In the genomic region with DNA sequence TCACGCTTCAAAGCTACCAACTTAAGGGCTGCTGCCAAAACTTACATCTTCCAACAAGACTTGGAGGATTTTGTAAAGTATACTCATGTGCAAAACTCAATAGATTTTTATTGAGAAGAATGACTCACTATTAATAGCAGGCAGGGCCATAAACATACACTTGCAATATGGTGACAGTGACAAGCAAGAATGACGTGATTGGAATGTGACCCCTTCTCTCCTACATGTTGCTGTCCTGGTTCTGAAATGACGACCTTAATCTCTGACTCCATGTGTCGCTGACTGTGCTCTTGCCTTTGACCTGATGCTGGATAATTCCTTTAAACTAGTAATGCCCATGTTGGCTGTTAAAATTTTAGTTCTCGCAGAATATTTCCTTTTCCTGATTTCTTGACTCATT, we compare ENCODE assay signal across 1 cellular context.
A peak's percentile ranks its signal among the peaks of the same experiment; 100 is the strongest.
TF ChIP-seq lines count a peak whose summit lies in the region.

No MANE protein-coding gene starts in this region.

TF ChIP-seq in K562, 482 proteins besides CTCF, POLR2A, EP300 and RAD21 (continued from another document and continues in another):
- TF ChIP-seq ZZZ3 (IDR thresholded peaks at IDR 0.05) = no peak
- TF ChIP-seq CBFA2T3 (IDR thresholded peaks at IDR 0.05) = peak; percentile 22; the same call in 1 of the 2 replicates
- TF ChIP-seq, protein P1, sequence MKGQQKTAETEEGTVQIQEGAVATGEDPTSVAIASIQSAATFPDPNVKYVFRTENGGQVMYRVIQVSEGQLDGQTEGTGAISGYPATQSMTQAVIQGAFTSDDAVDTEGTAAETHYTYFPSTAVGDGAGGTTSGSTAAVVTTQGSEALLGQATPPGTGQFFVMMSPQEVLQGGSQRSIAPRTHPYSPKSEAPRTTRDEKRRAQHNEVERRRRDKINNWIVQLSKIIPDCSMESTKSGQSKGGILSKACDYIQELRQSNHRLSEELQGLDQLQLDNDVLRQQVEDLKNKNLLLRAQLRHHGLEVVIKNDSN (CRISPR knock-in tag; IDR thresholded peaks at IDR 0.05) = no peak
- no peak for TF ChIP-seq SETDB1 (IDR thresholded peaks at IDR 0.05; ENCODE audit: low read length)
- peak; percentile 27; the same call in 1 of the 2 replicates for TF ChIP-seq CREM (IDR thresholded peaks at IDR 0.05; ENCODE audit: low read depth)
- TF ChIP-seq, protein P2, sequence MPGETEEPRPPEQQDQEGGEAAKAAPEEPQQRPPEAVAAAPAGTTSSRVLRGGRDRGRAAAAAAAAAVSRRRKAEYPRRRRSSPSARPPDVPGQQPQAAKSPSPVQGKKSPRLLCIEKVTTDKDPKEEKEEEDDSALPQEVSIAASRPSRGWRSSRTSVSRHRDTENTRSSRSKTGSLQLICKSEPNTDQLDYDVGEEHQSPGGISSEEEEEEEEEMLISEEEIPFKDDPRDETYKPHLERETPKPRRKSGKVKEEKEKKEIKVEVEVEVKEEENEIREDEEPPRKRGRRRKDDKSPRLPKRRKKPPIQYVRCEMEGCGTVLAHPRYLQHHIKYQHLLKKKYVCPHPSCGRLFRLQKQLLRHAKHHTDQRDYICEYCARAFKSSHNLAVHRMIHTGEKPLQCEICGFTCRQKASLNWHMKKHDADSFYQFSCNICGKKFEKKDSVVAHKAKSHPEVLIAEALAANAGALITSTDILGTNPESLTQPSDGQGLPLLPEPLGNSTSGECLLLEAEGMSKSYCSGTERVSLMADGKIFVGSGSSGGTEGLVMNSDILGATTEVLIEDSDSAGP (CRISPR knock-in tag; IDR thresholded peaks at IDR 0.05) = no peak
- 0 out of 4 replicates have a peak, but pooled peaks of 1 of the 2 experiments have one; percentile 40 for TF ChIP-seq TEAD1 (CRISPR knock-in tag; IDR thresholded peaks at IDR 0.05)
- peak; percentile 24; the same call in 1 of the 2 replicates for TF ChIP-seq JUND (IDR thresholded peaks at IDR 0.05; ENCODE audit: borderline replicate concordance, low read depth, low read length)
- TF ChIP-seq JUND (tag; IDR thresholded peaks at IDR 0.05; ENCODE audit: borderline replicate concordance, low read depth, low read length) = peak; percentile 39; the same call in 1 of the 3 replicates
- TF ChIP-seq, protein P3, sequence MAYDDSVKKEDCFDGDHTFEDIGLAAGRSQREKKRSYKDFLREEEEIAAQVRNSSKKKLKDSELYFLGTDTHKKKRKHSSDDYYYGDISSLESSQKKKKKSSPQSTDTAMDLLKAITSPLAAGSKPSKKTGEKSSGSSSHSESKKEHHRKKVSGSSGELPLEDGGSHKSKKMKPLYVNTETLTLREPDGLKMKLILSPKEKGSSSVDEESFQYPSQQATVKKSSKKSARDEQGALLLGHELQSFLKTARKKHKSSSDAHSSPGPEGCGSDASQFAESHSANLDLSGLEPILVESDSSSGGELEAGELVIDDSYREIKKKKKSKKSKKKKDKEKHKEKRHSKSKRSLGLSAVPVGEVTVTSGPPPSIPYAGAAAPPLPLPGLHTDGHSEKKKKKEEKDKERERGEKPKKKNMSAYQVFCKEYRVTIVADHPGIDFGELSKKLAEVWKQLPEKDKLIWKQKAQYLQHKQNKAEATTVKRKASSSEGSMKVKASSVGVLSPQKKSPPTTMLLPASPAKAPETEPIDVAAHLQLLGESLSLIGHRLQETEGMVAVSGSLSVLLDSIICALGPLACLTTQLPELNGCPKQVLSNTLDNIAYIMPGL (CRISPR knock-in tag; IDR thresholded peaks at IDR 0.05) = no peak
- TF ChIP-seq, protein P4, sequence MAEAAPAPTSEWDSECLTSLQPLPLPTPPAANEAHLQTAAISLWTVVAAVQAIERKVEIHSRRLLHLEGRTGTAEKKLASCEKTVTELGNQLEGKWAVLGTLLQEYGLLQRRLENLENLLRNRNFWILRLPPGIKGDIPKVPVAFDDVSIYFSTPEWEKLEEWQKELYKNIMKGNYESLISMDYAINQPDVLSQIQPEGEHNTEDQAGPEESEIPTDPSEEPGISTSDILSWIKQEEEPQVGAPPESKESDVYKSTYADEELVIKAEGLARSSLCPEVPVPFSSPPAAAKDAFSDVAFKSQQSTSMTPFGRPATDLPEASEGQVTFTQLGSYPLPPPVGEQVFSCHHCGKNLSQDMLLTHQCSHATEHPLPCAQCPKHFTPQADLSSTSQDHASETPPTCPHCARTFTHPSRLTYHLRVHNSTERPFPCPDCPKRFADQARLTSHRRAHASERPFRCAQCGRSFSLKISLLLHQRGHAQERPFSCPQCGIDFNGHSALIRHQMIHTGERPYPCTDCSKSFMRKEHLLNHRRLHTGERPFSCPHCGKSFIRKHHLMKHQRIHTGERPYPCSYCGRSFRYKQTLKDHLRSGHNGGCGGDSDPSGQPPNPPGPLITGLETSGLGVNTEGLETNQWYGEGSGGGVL (CRISPR knock-in tag; IDR thresholded peaks at IDR 0.05) = no peak
- TF ChIP-seq THRAP3 (IDR thresholded peaks at IDR 0.05; ENCODE audit: borderline replicate concordance) = no peak
- TF ChIP-seq EZH2 (IDR thresholded peaks at IDR 0.05; ENCODE audit: borderline replicate concordance, low read depth, low read length) = no peak
- TF ChIP-seq SMC3 (conservative IDR thresholded peaks at IDR 0.05; ENCODE audit: insufficient read depth, low read depth, low read length) = no peak
- no peak for TF ChIP-seq ZNF644 (tag; IDR thresholded peaks at IDR 0.05; ENCODE audit: low read depth)
- no peak for TF ChIP-seq FOS (IDR thresholded peaks at IDR 0.05; ENCODE audit: extremely low read depth, insufficient read length)
- peak; percentile 50; the same call in 1 of the 2 replicates for TF ChIP-seq CEBPG (CRISPR knock-in tag; IDR thresholded peaks at IDR 0.05)
- TF ChIP-seq CEBPG (tag; conservative IDR thresholded peaks at IDR 0.05 in 1 of 2, IDR thresholded peaks at IDR 0.05 in 1 of 2) = no peak
- TF ChIP-seq TARDBP (IDR thresholded peaks at IDR 0.05) = no peak
- no peak for TF ChIP-seq RBM15 (IDR thresholded peaks at IDR 0.05; ENCODE audit: insufficient read depth, low read length)
- no peak for TF ChIP-seq TBP (optimal IDR thresholded peaks at IDR 0.05; ENCODE audit: low read depth, low read length)
- TF ChIP-seq MIER1 (IDR thresholded peaks at IDR 0.05; ENCODE audit: low read depth) = peak; percentile 81
- TF ChIP-seq ZC3H4 (CRISPR knock-in tag; IDR thresholded peaks at IDR 0.05; ENCODE audit: borderline replicate concordance) = no peak
- no peak for TF ChIP-seq YY1 (IDR thresholded peaks at IDR 0.05; ENCODE audit: borderline replicate concordance in 1 of 3, control insufficient read depth in 1 of 3, extremely low read depth in 1 of 3, insufficient read depth in 3 of 3, insufficient read length in 1 of 3, insufficient replicate concordance in 2 of 3, low read depth in 1 of 3, low read length in 2 of 3)
- TF ChIP-seq ZNF696 (CRISPR knock-in tag; conservative IDR thresholded peaks at IDR 0.05) = no peak
- TF ChIP-seq RBM39 (optimal IDR thresholded peaks at IDR 0.05; ENCODE audit: low read depth, low read length) = no peak
- TF ChIP-seq SREBF1 (IDR thresholded peaks at IDR 0.05; ENCODE audit: borderline replicate concordance, low read depth, low read length) = no peak
- peak; percentile 53; the same call in 1 of the 2 replicates for TF ChIP-seq ATF7 (IDR thresholded peaks at IDR 0.05)
- TF ChIP-seq, protein P5, sequence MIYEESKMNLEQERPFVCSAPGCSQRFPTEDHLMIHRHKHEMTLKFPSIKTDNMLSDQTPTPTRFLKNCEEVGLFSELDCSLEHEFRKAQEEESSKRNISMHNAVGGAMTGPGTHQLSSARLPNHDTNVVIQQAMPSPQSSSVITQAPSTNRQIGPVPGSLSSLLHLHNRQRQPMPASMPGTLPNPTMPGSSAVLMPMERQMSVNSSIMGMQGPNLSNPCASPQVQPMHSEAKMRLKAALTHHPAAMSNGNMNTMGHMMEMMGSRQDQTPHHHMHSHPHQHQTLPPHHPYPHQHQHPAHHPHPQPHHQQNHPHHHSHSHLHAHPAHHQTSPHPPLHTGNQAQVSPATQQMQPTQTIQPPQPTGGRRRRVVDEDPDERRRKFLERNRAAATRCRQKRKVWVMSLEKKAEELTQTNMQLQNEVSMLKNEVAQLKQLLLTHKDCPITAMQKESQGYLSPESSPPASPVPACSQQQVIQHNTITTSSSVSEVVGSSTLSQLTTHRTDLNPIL (CRISPR knock-in tag; IDR thresholded peaks at IDR 0.05) = no peak
- no peak for TF ChIP-seq MAZ (CRISPR knock-in tag; conservative IDR thresholded peaks at IDR 0.05 in 1 of 2, IDR thresholded peaks at IDR 0.05 in 1 of 2)
- TF ChIP-seq, protein P6, sequence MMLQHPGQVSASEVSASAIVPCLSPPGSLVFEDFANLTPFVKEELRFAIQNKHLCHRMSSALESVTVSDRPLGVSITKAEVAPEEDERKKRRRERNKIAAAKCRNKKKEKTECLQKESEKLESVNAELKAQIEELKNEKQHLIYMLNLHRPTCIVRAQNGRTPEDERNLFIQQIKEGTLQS (IDR thresholded peaks at IDR 0.05) = peak; percentile 77
- TF ChIP-seq, protein P6 (CRISPR knock-in tag; conservative IDR thresholded peaks at IDR 0.05) = no peak
- TF ChIP-seq MCM3 (IDR thresholded peaks at IDR 0.05) = no peak
- no peak for TF ChIP-seq SMARCC2 (IDR thresholded peaks at IDR 0.05; ENCODE audit: low read depth)
- no peak for TF ChIP-seq NR2F6 (CRISPR knock-in tag; IDR thresholded peaks at IDR 0.05)
- TF ChIP-seq TBL1XR1 (IDR thresholded peaks at IDR 0.05; ENCODE audit: low read length in 2 of 2) = no peak
- TF ChIP-seq FOXK2 (conservative IDR thresholded peaks at IDR 0.05 in 1 of 2, IDR thresholded peaks at IDR 0.05 in 1 of 2; ENCODE audit: low read depth in 2 of 2) = 0 out of 4 replicates have a peak, but pooled peaks of 1 of the 2 experiments have one; percentile 25
- no peak for TF ChIP-seq POLR2AphosphoS5 (IDR thresholded peaks at IDR 0.05; ENCODE audit: control insufficient read depth, insufficient read depth, low read depth, low read length)
- TF ChIP-seq ZBTB8A (IDR thresholded peaks at IDR 0.05; ENCODE audit: partially characterized antibody) = no peak
- TF ChIP-seq, protein P7, sequence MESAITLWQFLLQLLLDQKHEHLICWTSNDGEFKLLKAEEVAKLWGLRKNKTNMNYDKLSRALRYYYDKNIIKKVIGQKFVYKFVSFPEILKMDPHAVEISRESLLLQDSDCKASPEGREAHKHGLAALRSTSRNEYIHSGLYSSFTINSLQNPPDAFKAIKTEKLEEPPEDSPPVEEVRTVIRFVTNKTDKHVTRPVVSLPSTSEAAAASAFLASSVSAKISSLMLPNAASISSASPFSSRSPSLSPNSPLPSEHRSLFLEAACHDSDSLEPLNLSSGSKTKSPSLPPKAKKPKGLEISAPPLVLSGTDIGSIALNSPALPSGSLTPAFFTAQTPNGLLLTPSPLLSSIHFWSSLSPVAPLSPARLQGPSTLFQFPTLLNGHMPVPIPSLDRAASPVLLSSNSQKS (CRISPR knock-in tag; IDR thresholded peaks at IDR 0.05) = no peak
- TF ChIP-seq, protein P8, sequence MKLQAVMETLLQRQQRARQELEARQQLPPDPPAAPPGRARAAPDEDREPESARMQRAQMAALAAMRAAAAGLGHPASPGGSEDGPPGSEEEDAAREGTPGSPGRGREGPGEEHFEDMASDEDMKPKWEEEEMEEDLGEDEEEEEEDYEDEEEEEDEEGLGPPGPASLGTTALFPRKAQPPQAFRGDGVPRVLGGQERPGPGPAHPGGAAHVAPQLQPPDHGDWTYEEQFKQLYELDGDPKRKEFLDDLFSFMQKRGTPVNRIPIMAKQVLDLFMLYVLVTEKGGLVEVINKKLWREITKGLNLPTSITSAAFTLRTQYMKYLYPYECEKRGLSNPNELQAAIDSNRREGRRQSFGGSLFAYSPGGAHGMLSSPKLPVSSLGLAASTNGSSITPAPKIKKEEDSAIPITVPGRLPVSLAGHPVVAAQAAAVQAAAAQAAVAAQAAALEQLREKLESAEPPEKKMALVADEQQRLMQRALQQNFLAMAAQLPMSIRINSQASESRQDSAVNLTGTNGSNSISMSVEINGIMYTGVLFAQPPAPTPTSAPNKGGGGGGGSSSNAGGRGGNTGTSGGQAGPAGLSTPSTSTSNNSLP (IDR thresholded peaks at IDR 0.05; ENCODE audit: borderline replicate concordance, low read depth, low read length) = no peak
- TF ChIP-seq MTA2 (IDR thresholded peaks at IDR 0.05; ENCODE audit: low read depth) = no peak
- TF ChIP-seq, protein P9, sequence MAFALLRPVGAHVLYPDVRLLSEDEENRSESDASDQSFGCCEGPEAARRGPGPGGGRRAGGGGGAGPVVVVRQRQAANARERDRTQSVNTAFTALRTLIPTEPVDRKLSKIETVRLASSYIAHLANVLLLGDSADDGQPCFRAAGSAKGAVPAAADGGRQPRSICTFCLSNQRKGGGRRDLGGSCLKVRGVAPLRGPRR (CRISPR knock-in tag; IDR thresholded peaks at IDR 0.05) = no peak
- TF ChIP-seq DPF2 (IDR thresholded peaks at IDR 0.05) = peak; percentile 20; the same call in 1 of the 2 replicates
- TF ChIP-seq, protein P10, sequence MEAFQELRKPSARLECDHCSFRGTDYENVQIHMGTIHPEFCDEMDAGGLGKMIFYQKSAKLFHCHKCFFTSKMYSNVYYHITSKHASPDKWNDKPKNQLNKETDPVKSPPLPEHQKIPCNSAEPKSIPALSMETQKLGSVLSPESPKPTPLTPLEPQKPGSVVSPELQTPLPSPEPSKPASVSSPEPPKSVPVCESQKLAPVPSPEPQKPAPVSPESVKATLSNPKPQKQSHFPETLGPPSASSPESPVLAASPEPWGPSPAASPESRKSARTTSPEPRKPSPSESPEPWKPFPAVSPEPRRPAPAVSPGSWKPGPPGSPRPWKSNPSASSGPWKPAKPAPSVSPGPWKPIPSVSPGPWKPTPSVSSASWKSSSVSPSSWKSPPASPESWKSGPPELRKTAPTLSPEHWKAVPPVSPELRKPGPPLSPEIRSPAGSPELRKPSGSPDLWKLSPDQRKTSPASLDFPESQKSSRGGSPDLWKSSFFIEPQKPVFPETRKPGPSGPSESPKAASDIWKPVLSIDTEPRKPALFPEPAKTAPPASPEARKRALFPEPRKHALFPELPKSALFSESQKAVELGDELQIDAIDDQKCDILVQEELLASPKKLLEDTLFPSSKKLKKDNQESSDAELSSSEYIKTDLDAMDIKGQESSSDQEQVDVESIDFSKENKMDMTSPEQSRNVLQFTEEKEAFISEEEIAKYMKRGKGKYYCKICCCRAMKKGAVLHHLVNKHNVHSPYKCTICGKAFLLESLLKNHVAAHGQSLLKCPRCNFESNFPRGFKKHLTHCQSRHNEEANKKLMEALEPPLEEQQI (IDR thresholded peaks at IDR 0.05) = no peak
- no peak for TF ChIP-seq RCOR1 (IDR thresholded peaks at IDR 0.05; ENCODE audit: borderline replicate concordance in 1 of 2, low read depth in 2 of 2, low read length in 2 of 2)
- no peak for TF ChIP-seq SAFB2 (IDR thresholded peaks at IDR 0.05; ENCODE audit: borderline replicate concordance, low read depth, low read length, severe bottlenecking)
- TF ChIP-seq, protein P11, sequence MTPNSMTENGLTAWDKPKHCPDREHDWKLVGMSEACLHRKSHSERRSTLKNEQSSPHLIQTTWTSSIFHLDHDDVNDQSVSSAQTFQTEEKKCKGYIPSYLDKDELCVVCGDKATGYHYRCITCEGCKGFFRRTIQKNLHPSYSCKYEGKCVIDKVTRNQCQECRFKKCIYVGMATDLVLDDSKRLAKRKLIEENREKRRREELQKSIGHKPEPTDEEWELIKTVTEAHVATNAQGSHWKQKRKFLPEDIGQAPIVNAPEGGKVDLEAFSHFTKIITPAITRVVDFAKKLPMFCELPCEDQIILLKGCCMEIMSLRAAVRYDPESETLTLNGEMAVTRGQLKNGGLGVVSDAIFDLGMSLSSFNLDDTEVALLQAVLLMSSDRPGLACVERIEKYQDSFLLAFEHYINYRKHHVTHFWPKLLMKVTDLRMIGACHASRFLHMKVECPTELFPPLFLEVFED (CRISPR knock-in tag; conservative IDR thresholded peaks at IDR 0.05) = no peak
- TF ChIP-seq ATF1 (CRISPR knock-in tag; IDR thresholded peaks at IDR 0.05) = no peak
- TF ChIP-seq ATF1 (tag; IDR thresholded peaks at IDR 0.05) = 0 out of 2 replicates have a peak, but pooled peaks have one; percentile 20
